Comparison of ENCODE assay signal across 14 cellular contexts in genomic region chr16:86222965-86223551, GRCh38.
A peak's percentile ranks its signal among the peaks of the same experiment; 100 is the strongest.
DNase-seq lines count a peak whose midpoint lies in the region; ATAC-seq and TF ChIP-seq lines count a peak whose summit lies in the region.
"Had no signal": no experiment of that assay in that cellular context is flagged by ENCODE, and none has a peak within 500 bp of the region (broad histone marks: within the 10 kb centered on the region; RNA-seq: fewer than 3 reads in every experiment).

No MANE protein-coding gene starts in this region.

- H3K36me3 Mint-ChIP-seq in natural killer cell treated with Interleukin-12 subunit alpha and Interleukin-12 subunit beta and Interleukin-15 and Interleukin-18, amount 100 ng/mL, for 72 hours = no peaks in the 10 kb centered on the region
- H3K36me3 Mint-ChIP-seq in natural killer cell = no peaks in the 10 kb centered on the region

- no peaks in the 10 kb centered on the region for H3K36me3 ChIP-seq in gastroesophageal sphincter
- H3K36me3 ChIP-seq: tibial nerve had no signal

- H3K4me1 ChIP-seq in gastroesophageal sphincter = peaks cover 0 to 22% (median 0%) of the 10 kb centered on the region in 3 donors

- no peak overlapping the region for H3K4me3 Mint-ChIP-seq in natural killer cell treated with Interleukin-12 subunit alpha and Interleukin-12 subunit beta and Interleukin-15 and Interleukin-18, amount 100 ng/mL, for 72 hours
- no peak overlapping the region for H3K4me3 Mint-ChIP-seq in natural killer cell
- H3K4me3 Mint-ChIP-seq: neural crest cell had no signal

- no peak overlapping the region for H3K27ac Mint-ChIP-seq in natural killer cell treated with Interleukin-12 subunit alpha and Interleukin-12 subunit beta and Interleukin-15 and Interleukin-18, amount 100 ng/mL, for 72 hours
- no peak overlapping the region for H3K27ac Mint-ChIP-seq in natural killer cell

- TF ChIP-seq EP300 in gastroesophageal sphincter (IDR thresholded peaks at IDR 0.05) = no peak

- no peaks in the 10 kb centered on the region for H3K4me1 Mint-ChIP-seq in natural killer cell treated with Interleukin-12 subunit alpha and Interleukin-12 subunit beta and Interleukin-15 and Interleukin-18, amount 100 ng/mL, for 72 hours (ENCODE audit: low read depth in 2 of 2)
- no peaks in the 10 kb centered on the region for H3K4me1 Mint-ChIP-seq in natural killer cell

- H3K27me3 Mint-ChIP-seq in natural killer cell treated with Interleukin-12 subunit alpha and Interleukin-12 subunit beta and Interleukin-15 and Interleukin-18, amount 100 ng/mL, for 72 hours = peaks cover 20 to 43% of the 10 kb centered on the region in 2 donors
- H3K27me3 Mint-ChIP-seq in natural killer cell (ENCODE audit: low read depth in 2 of 2) = peaks cover 18 to 35% of the 10 kb centered on the region in 2 donors

- TF ChIP-seq CTCF in natural killer cell (IDR thresholded peaks at IDR 0.05) (no peak), astrocyte of the cerebellum (IDR thresholded peaks at IDR 0.05; ENCODE audit: low read depth, low read length, missing control alignments) (no peak), gastroesophageal sphincter (IDR thresholded peaks at IDR 0.05) (no peak)

- peak overlapping the region; percentile 7 for H3K4me3 ChIP-seq in astrocyte of the cerebellum (ENCODE audit: low read depth, low read length)
- peak overlapping the region in 1 of 2 donors; percentile 22 for H3K4me3 ChIP-seq in gastroesophageal sphincter
- H3K4me3 ChIP-seq: tibial nerve had no signal

- in situ Hi-C loops in astrocyte of the cerebellum (cut with HindIII; ENCODE audit: low sequenced_read_pairs) = no loop called here

- no peaks in the 10 kb centered on the region for H3K9me3 Mint-ChIP-seq in natural killer cell treated with Interleukin-12 subunit alpha and Interleukin-12 subunit beta and Interleukin-15 and Interleukin-18, amount 100 ng/mL, for 72 hours
- no peaks in the 10 kb centered on the region for H3K9me3 Mint-ChIP-seq in natural killer cell
- H3K9me3 Mint-ChIP-seq: neural crest cell had no signal

- no peak for ATAC-seq in natural killer cell treated with Interleukin-12 subunit alpha and Interleukin-12 subunit beta and Interleukin-15 and Interleukin-18, amount 100 ng/mL, for 72 hours
- ATAC-seq in natural killer cell (no peak), gastroesophageal sphincter (peak; percentile 53)

- 14 to 31% methylated on average over 10 to 11 of the region's 11 CpGs for WGBS in gastroesophageal sphincter (ENCODE audit: low coverage in 1 of 2), 2 donors

- H3K9me3 ChIP-seq in gastroesophageal sphincter = no peaks in the 10 kb centered on the region
- H3K9me3 ChIP-seq: tibial nerve had no signal

- peak; percentile 20 for DNase-seq in natural killer cell treated with Interleukin-12 subunit alpha and Interleukin-12 subunit beta and Interleukin-15 and Interleukin-18, amount 100 ng/mL, for 72 hours (ENCODE audit: low spot score)
- no peak for DNase-seq in natural killer cell
- DNase-seq in astrocyte of the cerebellum (ENCODE audit: low read depth) = peak; percentile 69
- DNase-seq in central memory CD4-positive, alpha-beta T cell = no peak
- DNase-seq in caudate nucleus (lab: John Stamatoyannopoulos, UW) = no peak
- DNase-seq in NCI-H82 treated with DMSO at 0.1 percent for 48 hours (lab: John Stamatoyannopoulos, UW; ENCODE audit: unreplicated experiment) = no peak
- no peak for DNase-seq in NCI-H1436 treated with DMSO at 0.1 percent for 48 hours (lab: John Stamatoyannopoulos, UW)
- DNase-seq: activated CD4-positive, alpha-beta T cell treated with anti-CD3 and anti-CD28 coated beads for 1 hour; DND-41; NCI-H2029 treated with DMSO at 0.1 percent for 48 hours had no signal

- intact Hi-C loops in natural killer cell (cut with micrococcal nuclease) = no loop called here

- TF ChIP-seq POLR2A in gastroesophageal sphincter (IDR thresholded peaks at IDR 0.05) = no peak

- no peaks in the 10 kb centered on the region for H3K27me3 ChIP-seq in gastroesophageal sphincter

- peak overlapping the region in 3 of 4 donors; percentile 53 to 56 (median 56) for H3K27ac ChIP-seq in gastroesophageal sphincter
- no peak overlapping the region for H3K27ac ChIP-seq in caudate nucleus (ENCODE audit: low read depth, low read length)
- H3K27ac ChIP-seq: KMS-11, tibial nerve had no signal

Comparison
In these comparisons a context has a peak if more than half of its experiments do, and no peak if none do; other contexts are left out.
1. DNase-seq: peak in natural killer cell treated with Interleukin-12 subunit alpha and Interleukin-12 subunit beta and Interleukin-15 and Interleukin-18, amount 100 ng/mL, for 72 hours (single experiment) and astrocyte of the cerebellum (single experiment); none in natural killer cell (single experiment), central memory CD4-positive, alpha-beta T cell (single experiment), caudate nucleus (0 of 61), NCI-H82 treated with DMSO at 0.1 percent for 48 hours (single experiment) and NCI-H1436 treated with DMSO at 0.1 percent for 48 hours (single experiment).